ENCODE assay signal across 8 cellular contexts in the genomic region with DNA sequence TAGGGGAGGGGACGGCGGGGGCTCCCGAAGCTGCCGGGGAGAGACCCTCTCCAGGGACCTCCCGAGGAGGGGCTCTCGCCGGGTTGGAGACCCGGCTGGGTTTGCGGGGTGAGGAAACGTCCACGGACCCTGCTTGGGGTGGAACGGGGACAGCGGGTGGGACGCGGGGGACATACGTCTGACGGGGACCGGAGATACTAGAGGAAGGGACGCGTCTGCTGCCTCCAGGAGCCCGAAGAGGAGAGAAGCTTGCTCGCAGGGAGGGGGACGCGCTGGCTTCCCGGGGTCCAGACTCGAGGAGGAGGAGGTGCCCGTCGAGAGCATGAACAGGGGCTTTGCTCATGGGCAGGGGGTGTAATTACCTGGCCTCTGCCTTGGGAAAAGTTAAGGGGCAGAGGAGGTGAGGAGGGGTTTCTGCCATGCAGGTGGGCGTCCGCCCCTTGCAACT. TPM values are rescaled to one million over a fixed set of nuclear protein-coding genes. Genes with fewer than 3 reads are reported as not detected.
A peak's percentile ranks its signal among the peaks of the same experiment; 100 is the strongest.
DNase-seq lines count a peak whose midpoint lies in the region; FAIRE-seq and TF ChIP-seq lines count a peak whose summit lies in the region.

No MANE protein-coding gene starts in this region.

- H3K9me3 ChIP-seq in cardiac muscle cell (ENCODE audit: low read depth) (no peaks in the 10 kb centered on the region), adrenal gland (replicated peaks in 1 of 3) (no peaks in the 10 kb centered on the region), testis (no peaks in the 10 kb centered on the region)

- intact Hi-C loops in cardiac septum (cut with DNase I) (loop anchor here (2.0 kb wide), 1 partner anchor 20 kb away; the partner anchor contains the start of gene COMMD7), adrenal gland (cut with DNase I) (no loop called here), testis (cut with DNase I; ENCODE audit: low total_unique reads) (no loop called here)

- DNase-seq in cardiac muscle cell (ENCODE audit: low read depth in 1 of 2, low spot score in 1 of 2), result peak in 1 of 2 donors; percentile 47
- DNase-seq in cardiac septum (ENCODE audit: low spot score), result no peak
- DNase-seq in LNCaP clone FGC (ENCODE audit: low read depth), result no peak
- peak in 3 of 7 donors; percentile 18 to 27 (median 26) for DNase-seq in adrenal gland
- peak; percentile 71 for DNase-seq in left kidney (ENCODE audit: low read depth, low spot score)
- DNase-seq in testis, result no peak
- DNase-seq in NCI-H2196 treated with DMSO at 0.1 percent for 48 hours (lab: John Stamatoyannopoulos, UW; ENCODE audit: unreplicated experiment), result no peak
- DNase-seq in H54 (ENCODE audit: insufficient read length, low spot score), result no peak

- H3K27me3 ChIP-seq in cardiac muscle cell (no peaks in the 10 kb centered on the region), adrenal gland (no peaks in the 10 kb centered on the region), testis (no peaks in the 10 kb centered on the region)

- 0 to 1% (median 0%) methylated on average over 2 to 30 of the region's 30 CpGs for WGBS in adrenal gland, 4 donors
- 0 to 1% methylated on average over 28 to 29 of the region's 30 CpGs for WGBS in testis, 2 donors

- no peak for TF ChIP-seq POLR2A in adrenal gland (IDR thresholded peaks at IDR 0.05)
- no peak for TF ChIP-seq POLR2A in testis (IDR thresholded peaks at IDR 0.05)
- no peak for TF ChIP-seq POLR2A in H54 (IDR thresholded peaks at IDR 0.05; ENCODE audit: low read depth, low read length)

- H3K27ac ChIP-seq in cardiac muscle cell (no peak overlapping the region), adrenal gland (no peak overlapping the region), testis (peak overlapping the region; percentile 24 to 30)

- H3K36me3 ChIP-seq in cardiac muscle cell (no peaks in the 10 kb centered on the region), adrenal gland (replicated peaks in 1 of 2) (no peaks in the 10 kb centered on the region), testis (ENCODE audit: low read depth, missing control alignments) (no peaks in the 10 kb centered on the region)

- H3K4me1 ChIP-seq in cardiac muscle cell (ENCODE audit: low read depth), result peaks cover 10% of the 10 kb centered on the region
- peaks cover 14% of the 10 kb centered on the region in 2 donors for H3K4me1 ChIP-seq in adrenal gland (replicated peaks in 1 of 2)
- H3K4me1 ChIP-seq in testis, result peaks cover 25% of the 10 kb centered on the region

- no peak for FAIRE-seq in H54 (lab: Jason Lieb, UNC)

- peak overlapping the region; percentile 90 for H3K4me3 ChIP-seq in cardiac muscle cell
- H3K4me3 ChIP-seq in LNCaP clone FGC (ENCODE audit: low read depth, low read length), result peak overlapping the region; percentile 91
- peak overlapping the region; percentile 56 to 100 (median 88) for H3K4me3 ChIP-seq in adrenal gland
- H3K4me3 ChIP-seq in testis, result peak overlapping the region; percentile 81 to 86

- TF ChIP-seq CTCF in cardiac muscle cell (IDR thresholded peaks at IDR 0.05; ENCODE audit: low read depth, low read length) (no peak), LNCaP clone FGC (IDR thresholded peaks at IDR 0.05; ENCODE audit: control insufficient read depth, extremely low read depth, insufficient read depth) (no peak), adrenal gland (IDR thresholded peaks at IDR 0.05) (no peak), testis (IDR thresholded peaks at IDR 0.05) (no peak)

RNA-seq across cellular contexts. Expression of gene DNMT3B, which starts 0.6 kb away (rescaled TPM):
- 11.9 and 24.3 TPM in 2 replicates for total RNA-seq in cardiac muscle cell
- 10.2 and 14.8 TPM in 2 replicates for polyA plus RNA-seq in cardiac muscle cell
- total RNA-seq in cardiac septum, result 0.62 TPM
- 1 to 10 TPM in 3 of 8 donors, under 1 TPM in 4, not detected in 1; 0.12 to 1.6 (median 0.87) TPM for total RNA-seq in adrenal gland
- 1 to 10 TPM in 1 of 3 donors, under 1 TPM in 2; 0.44 to 2.0 (median 0.81) TPM for polyA plus RNA-seq in adrenal gland
- 10 to 100 TPM; 20.6 to 22.0 TPM for total RNA-seq in testis
- 8.1 TPM for polyA plus RNA-seq in testis (ENCODE audit: insufficient read depth, low read depth, low replicate concordance)

RNA-seq across cellular contexts. Expression of gene COMMD7, which starts 19.5 kb away (rescaled TPM):
- total RNA-seq in cardiac muscle cell, result 36.1 and 51.0 TPM in 2 replicates
- 111 and 156 TPM in 2 replicates for polyA plus RNA-seq in cardiac muscle cell
- total RNA-seq in cardiac septum, result 36.5 TPM
- total RNA-seq in adrenal gland, result 10 to 100 TPM; 16.4 to 45.2 (median 35.8) TPM
- polyA plus RNA-seq in adrenal gland, result 10 to 100 TPM; 41.7 to 58.6 (median 47.6) TPM
- 10 to 100 TPM; 18.0 to 21.8 TPM for total RNA-seq in testis
- polyA plus RNA-seq in testis (ENCODE audit: insufficient read depth, low read depth, low replicate concordance), result 26.0 TPM

RNA-seq across cellular contexts. Expression of gene MAPRE1, which starts 57.0 kb away (rescaled TPM):
- total RNA-seq in cardiac muscle cell (106 and 117 TPM in 2 replicates), cardiac septum (71.7 TPM), adrenal gland (10 to 100 TPM; 47.5 to 88.8 (median 57.8) TPM), testis (100 to 1,000 TPM; 127 to 134 TPM)
- polyA plus RNA-seq in cardiac muscle cell (103 and 127 TPM in 2 replicates), adrenal gland (10 to 100 TPM; 22.3 to 97.3 (median 22.4) TPM), testis (ENCODE audit: insufficient read depth, low read depth, low replicate concordance) (114 TPM)

Comparison
In these comparisons a context has a peak if more than half of its experiments do, and no peak if none do; other contexts are left out.
1. H3K27ac ChIP-seq: peak in testis (2 of 2); none in cardiac muscle cell (single experiment) and adrenal gland (0 of 5).
2. Peak in every context shown above with its lines, with median percentiles within 50 percentile points of each other: H3K4me3 ChIP-seq.